In genomic region chrX:45801554-45801953, GRCh38 we compare ENCODE assay signal across 8 cellular contexts.
DNase-seq lines count a peak whose midpoint lies in the region; ATAC-seq and TF ChIP-seq lines count a peak whose summit lies in the region.

No MANE protein-coding gene starts in this region.

- H3K4me3 Mint-ChIP-seq in CD8-positive, alpha-beta T cell = no peak overlapping the region
- no peak overlapping the region for H3K4me3 Mint-ChIP-seq in progenitor cell of endocrine pancreas (ENCODE audit: low read depth)

- H3K4me1 ChIP-seq in CD8-positive, alpha-beta T cell (ENCODE audit: insufficient read depth, low read length) = peaks cover 10% of the 10 kb centered on the region

- ATAC-seq in CD8-positive, alpha-beta T cell = peak; percentile 38
- peak; percentile 61 for ATAC-seq in GM19455 (IDR thresholded peaks at IDR 0.05; ENCODE audit: unreplicated experiment)
- no peak for ATAC-seq in GM21529 (IDR thresholded peaks at IDR 0.05; ENCODE audit: unreplicated experiment)

- peak overlapping the region; percentile 27 for H3K27ac Mint-ChIP-seq in CD8-positive, alpha-beta T cell
- no peak overlapping the region for H3K27ac Mint-ChIP-seq in progenitor cell of endocrine pancreas

- no peaks in the 10 kb centered on the region for H3K27me3 Mint-ChIP-seq in CD8-positive, alpha-beta T cell (ENCODE audit: low read depth)
- no peaks in the 10 kb centered on the region for H3K27me3 Mint-ChIP-seq in progenitor cell of endocrine pancreas

- no peaks in the 10 kb centered on the region for H3K9me3 Mint-ChIP-seq in CD8-positive, alpha-beta T cell
- peaks cover 20% of the 10 kb centered on the region for H3K9me3 Mint-ChIP-seq in progenitor cell of endocrine pancreas (ENCODE audit: low read depth)

- peaks cover 29% of the 10 kb centered on the region for H3K4me1 Mint-ChIP-seq in CD8-positive, alpha-beta T cell (ENCODE audit: low read depth)
- H3K4me1 Mint-ChIP-seq in progenitor cell of endocrine pancreas (ENCODE audit: low read depth) = peaks cover 11% of the 10 kb centered on the region

- no peaks in the 10 kb centered on the region for H3K9me3 ChIP-seq in CD8-positive, alpha-beta T cell (ENCODE audit: low read length)

- CTCF ChIA-PET in CD8-positive, alpha-beta T cell (lab: Charles Lee) = interaction anchor here (0.6 to 2.5 kb wide), 20 partner anchors 19 to 607 kb away, joined by 3 to 22 read pairs (median 4); no protein-coding TSS in a partner anchor

- DNase-seq in CD8-positive, alpha-beta T cell = no peak
- DNase-seq in NCI-H748 (lab: John Stamatoyannopoulos, UW; ENCODE audit: unreplicated experiment) = peak; percentile 48
- DNase-seq in cerebellum (ENCODE audit: low spot score) = peak; percentile 1
- no peak for DNase-seq in progenitor cell of endocrine pancreas (ENCODE audit: low spot score, unreplicated experiment)
- DNase-seq in islet precursor cell = no peak
- no peak for DNase-seq in occipital lobe (lab: John Stamatoyannopoulos, UW)

- H3K27ac ChIP-seq in CD8-positive, alpha-beta T cell (ENCODE audit: low read depth, low read length) = no peak overlapping the region

- POLR2A ChIA-PET in CD8-positive, alpha-beta T cell (lab: Charles Lee) = interaction anchor here (1.0 to 1.4 kb wide), 2 partner anchors 41 to 584 kb away, joined by 3 to 5 read pairs; no protein-coding TSS in a partner anchor

- H3K36me3 Mint-ChIP-seq in CD8-positive, alpha-beta T cell = no peaks in the 10 kb centered on the region
- H3K36me3 Mint-ChIP-seq in progenitor cell of endocrine pancreas (ENCODE audit: insufficient read depth) = peaks cover 6% of the 10 kb centered on the region

- intact Hi-C loops in CD8-positive, alpha-beta T cell (cut with DNase I, micrococcal nuclease) = loop anchor here (1.0 to 10.0 kb wide), 8 partner anchors 31 to 643 kb away; no protein-coding TSS in a partner anchor

- TF ChIP-seq CTCF in CD8-positive, alpha-beta T cell (IDR thresholded peaks at IDR 0.05) = peak; percentile 36
- TF ChIP-seq CTCF in progenitor cell of endocrine pancreas (IDR thresholded peaks at IDR 0.05; ENCODE audit: unreplicated experiment) = peak; percentile 40

- no peaks in the 10 kb centered on the region for H3K36me3 ChIP-seq in CD8-positive, alpha-beta T cell (ENCODE audit: insufficient read depth, low read length)

- H3K4me3 ChIP-seq in CD8-positive, alpha-beta T cell (ENCODE audit: low read depth, low read length) = no peak overlapping the region

- H3K27me3 ChIP-seq in CD8-positive, alpha-beta T cell (ENCODE audit: insufficient read depth, low read length) = no peaks in the 10 kb centered on the region

Comparison
In these comparisons a context has a peak if more than half of its experiments do, and no peak if none do; other contexts are left out.
1. DNase-seq: peak in NCI-H748 (single experiment) and cerebellum (single experiment); none in CD8-positive, alpha-beta T cell (0 of 7), progenitor cell of endocrine pancreas (single experiment), islet precursor cell (single experiment) and occipital lobe (single experiment).